In genomic region chrX:118345401-118346257, GRCh38 we compare ENCODE assay signal across 1 cellular context.
TF ChIP-seq lines count a peak whose summit lies in the region.

Gene WDR44 (plus strand): TSS chrX:118346106. CDS start chrX:118346504, 398 bp downstream.

TF ChIP-seq in HepG2, 621 proteins besides CTCF, POLR2A, EP300 and RAD21 (continued from another document and continues in another):
- no peak for TF ChIP-seq HIC2 (CRISPR knock-in tag; IDR thresholded peaks at IDR 0.05; ENCODE audit: low read depth)
- no peak for TF ChIP-seq HMG20A (CRISPR knock-in tag; IDR thresholded peaks at IDR 0.05; ENCODE audit: borderline replicate concordance)
- TF ChIP-seq ZSCAN20 (CRISPR knock-in tag; IDR thresholded peaks at IDR 0.05; ENCODE audit: borderline replicate concordance) = no peak
- TF ChIP-seq ZNF263 (CRISPR knock-in tag; IDR thresholded peaks at IDR 0.05) = 0 out of 2 replicates have a peak, but pooled peaks have one; percentile 17
- TF ChIP-seq UBTF (CRISPR knock-in tag; IDR thresholded peaks at IDR 0.05) = no peak
- TF ChIP-seq RARA (CRISPR knock-in tag; IDR thresholded peaks at IDR 0.05) = no peak
- TF ChIP-seq PHF8 (CRISPR knock-in tag; IDR thresholded peaks at IDR 0.05) = peak; percentile 66
- TF ChIP-seq BCL3 (CRISPR knock-in tag; IDR thresholded peaks at IDR 0.05) = no peak
- TF ChIP-seq IKZF1 (IDR thresholded peaks at IDR 0.05) = no peak
- no peak for TF ChIP-seq ZNF83 (CRISPR knock-in tag; IDR thresholded peaks at IDR 0.05; ENCODE audit: borderline replicate concordance)
- TF ChIP-seq ARNT2 (CRISPR knock-in tag; IDR thresholded peaks at IDR 0.05; ENCODE audit: low read depth) = 0 out of 2 replicates have a peak, but pooled peaks have one; percentile 21
- no peak for TF ChIP-seq ZNF274 (CRISPR knock-in tag; IDR thresholded peaks at IDR 0.05)
- no peak for TF ChIP-seq ZBTB44 (CRISPR knock-in tag; IDR thresholded peaks at IDR 0.05)
- TF ChIP-seq MAFK (conservative IDR thresholded peaks at IDR 0.05 in 1 of 2, IDR thresholded peaks at IDR 0.05 in 1 of 2; ENCODE audit: low read length in 2 of 2) = no peak
- TF ChIP-seq MBNL3 (CRISPR knock-in tag; conservative IDR thresholded peaks at IDR 0.05) = no peak
- TF ChIP-seq ONECUT2 (CRISPR knock-in tag; IDR thresholded peaks at IDR 0.05) = no peak
- TF ChIP-seq NAIF1 (CRISPR knock-in tag; IDR thresholded peaks at IDR 0.05; ENCODE audit: borderline replicate concordance) = peak; percentile 69; the same call in 1 of the 2 replicates
- TF ChIP-seq HNF1B (CRISPR knock-in tag; IDR thresholded peaks at IDR 0.05) = no peak
- TF ChIP-seq CC2D1A (CRISPR knock-in tag; IDR thresholded peaks at IDR 0.05) = no peak
- no peak for TF ChIP-seq ZNF724P (CRISPR knock-in tag; IDR thresholded peaks at IDR 0.05; ENCODE audit: borderline replicate concordance)
- no peak for TF ChIP-seq ZBTB7A (CRISPR knock-in tag; IDR thresholded peaks at IDR 0.05)
- no peak for TF ChIP-seq RORA (CRISPR knock-in tag; IDR thresholded peaks at IDR 0.05)
- TF ChIP-seq KDM4B (CRISPR knock-in tag; IDR thresholded peaks at IDR 0.05) = no peak
- no peak for TF ChIP-seq THAP9 (CRISPR knock-in tag; IDR thresholded peaks at IDR 0.05; ENCODE audit: borderline replicate concordance)
- TF ChIP-seq ZNF710 (CRISPR knock-in tag; IDR thresholded peaks at IDR 0.05; ENCODE audit: borderline replicate concordance) = no peak
- TF ChIP-seq ZNF7 (CRISPR knock-in tag; IDR thresholded peaks at IDR 0.05) = no peak
- no peak for TF ChIP-seq PHF20 (CRISPR knock-in tag; IDR thresholded peaks at IDR 0.05)
- TF ChIP-seq ARID2 (CRISPR knock-in tag; IDR thresholded peaks at IDR 0.05; ENCODE audit: borderline replicate concordance) = no peak
- TF ChIP-seq MYNN (CRISPR knock-in tag; IDR thresholded peaks at IDR 0.05; ENCODE audit: low read depth) = no peak
- TF ChIP-seq ZNF230 (CRISPR knock-in tag; IDR thresholded peaks at IDR 0.05) = no peak
- TF ChIP-seq EEA1 (CRISPR knock-in tag; IDR thresholded peaks at IDR 0.05; ENCODE audit: borderline replicate concordance) = no peak
- no peak for TF ChIP-seq PHB2 (IDR thresholded peaks at IDR 0.05; ENCODE audit: partially characterized antibody)
- peak; percentile 39; the same call in 1 of the 2 replicates for TF ChIP-seq ZFX (CRISPR knock-in tag; IDR thresholded peaks at IDR 0.05; ENCODE audit: low read depth)
- no peak for TF ChIP-seq SAFB2 (CRISPR knock-in tag; IDR thresholded peaks at IDR 0.05; ENCODE audit: borderline replicate concordance, low read depth)
- TF ChIP-seq NFAT5 (CRISPR knock-in tag; IDR thresholded peaks at IDR 0.05) = no peak
- TF ChIP-seq ARNT (IDR thresholded peaks at IDR 0.05) = no peak
- no peak for TF ChIP-seq ZNF782 (CRISPR knock-in tag; IDR thresholded peaks at IDR 0.05; ENCODE audit: borderline replicate concordance)
- peak; percentile 86 for TF ChIP-seq GABPB1 (CRISPR knock-in tag; IDR thresholded peaks at IDR 0.05)
- no peak for TF ChIP-seq DZIP1 (CRISPR knock-in tag; IDR thresholded peaks at IDR 0.05)
